In genomic region chr17:32929588-32929987, GRCh38 we compare ENCODE assay signal across 16 cellular contexts. TPM values are rescaled to one million over a fixed set of nuclear protein-coding genes. Genes with fewer than 3 reads are reported as not detected.
A peak's percentile ranks its signal among the peaks of the same experiment; 100 is the strongest.
DNase-seq lines count a peak whose midpoint lies in the region; ATAC-seq and TF ChIP-seq lines count a peak whose summit lies in the region.
"Had no signal": no experiment of that assay in that cellular context is flagged by ENCODE, and none has a peak within 500 bp of the region (broad histone marks: within the 10 kb centered on the region; RNA-seq: fewer than 3 reads in every experiment).

No MANE protein-coding gene starts in this region.

- H3K36me3 Mint-ChIP-seq in activated T-helper 2 cell treated with anti-CD3 and anti-CD28 coated beads, Interferon-gamma antibody, Interleukin-2, Interleukin-4, amounts not matched to agents 10 μg/mL and 5 μg/mL and 100 μg/mL, durations not matched to agents 14 hours and 24 hours and 36 hours (ENCODE audit: low read depth) = no peaks in the 10 kb centered on the region

- H3K14ac ChIP-seq in IMR-90 (replicated peaks; ENCODE audit: low read depth, low read length) = peak overlapping the region; percentile 96

- WGBS in IMR-90 (ENCODE audit: extremely low coverage in 2 of 2, insufficient read length in 1 of 2), 2 experiments = 14% methylated on average over 2 of the region's 2 CpGs; no CpG with 5 or more reads in 1 of the 2 experiments
- WGBS in mesendoderm (ENCODE audit: extremely low coverage, insufficient coverage, low lambda C conversion rate) = no CpG with 5 or more reads among the region's 2 CpGs
- 34% methylated on average over 2 of the region's 2 CpGs for WGBS in thyroid gland, 2 donors

- no peak overlapping the region for H2BK20ac ChIP-seq in IMR-90 (ENCODE audit: low read depth, low read length)

- TF ChIP-seq CTCF in IMR-90 (conservative IDR thresholded peaks at IDR 0.05; ENCODE audit: low read depth, low read length) (no peak), coronary artery (IDR thresholded peaks at IDR 0.05) (no peak), thyroid gland (IDR thresholded peaks at IDR 0.05) (no peak)

- H3K18ac ChIP-seq in IMR-90 (ENCODE audit: low read depth, low read length) (no peak overlapping the region; the same call in 1 of the 2 replicates), mesendoderm (ENCODE audit: low read length) (no peak overlapping the region)

- H3K4me3 Mint-ChIP-seq in activated T-helper 2 cell treated with anti-CD3 and anti-CD28 coated beads, Interferon-gamma antibody, Interleukin-2, Interleukin-4, amounts not matched to agents 10 μg/mL and 5 μg/mL and 100 μg/mL, durations not matched to agents 14 hours and 24 hours and 36 hours (ENCODE audit: low read depth) = no peak overlapping the region
- H3K4me3 Mint-ChIP-seq: activated T-helper 1 cell treated with anti-CD3 and anti-CD28 coated beads, Interleukin-12 subunit alpha, Interleukin-12 subunit beta, Interleukin-2, Interleukin-4 antibody, amounts not matched to agents 30 ng/mL and 10 ng/mL and 1 ng/mL, durations not matched to agents 14 hours and 24 hours and 36 hours; central memory CD8-positive, alpha-beta T cell had no signal

- peak overlapping the region in 1 of 2 experiments; percentile 89; a peak in 2 of 4 replicates for H4K8ac ChIP-seq in IMR-90 (ENCODE audit: low read depth in 2 of 2, low read length in 2 of 2)
- no peak overlapping the region for H4K8ac ChIP-seq in mesendoderm (ENCODE audit: low read depth, low read length)

- peaks cover 11 to 56% of the 10 kb centered on the region in 2 experiments for H3K79me1 ChIP-seq in IMR-90 (ENCODE audit: low read depth in 1 of 2, low read length in 2 of 2)
- peaks cover 20% of the 10 kb centered on the region for H3K79me1 ChIP-seq in mesendoderm (ENCODE audit: low read length)

- no peak for TF ChIP-seq RAD21 in IMR-90 (IDR thresholded peaks at IDR 0.05; ENCODE audit: low read length)

- H3K4me2 ChIP-seq in IMR-90 (ENCODE audit: low read depth, low read length) = peak overlapping the region; percentile 95
- peak overlapping the region; percentile 47 for H3K4me2 ChIP-seq in mesendoderm (ENCODE audit: low read length)

- H3K79me2 ChIP-seq in mesendoderm (ENCODE audit: control insufficient read depth, insufficient read depth, low read length) = peaks cover 8% of the 10 kb centered on the region

- H3K9ac ChIP-seq in IMR-90 (ENCODE audit: low read depth, low read length) = peak overlapping the region; percentile 98; the same call in 1 of the 2 replicates
- H3K9ac ChIP-seq in mesendoderm (ENCODE audit: low read length) = peak overlapping the region; percentile 91

- H3K36me3 ChIP-seq in IMR-90 (ENCODE audit: control insufficient read depth, insufficient read depth, low read length) (peaks cover 26% of the 10 kb centered on the region), mesendoderm (ENCODE audit: control insufficient read depth, insufficient read depth, low read length) (peaks cover 6% of the 10 kb centered on the region), thyroid gland (no peaks in the 10 kb centered on the region)

- H3K23ac ChIP-seq in IMR-90 (ENCODE audit: low read depth, low read length) (peak overlapping the region; percentile 99), mesendoderm (ENCODE audit: low read length) (no peak overlapping the region)

- H2BK5ac ChIP-seq in IMR-90 (ENCODE audit: low read depth, low read length, poor library complexity, severe bottlenecking) (no peak overlapping the region), mesendoderm (ENCODE audit: low read length) (no peak overlapping the region)

- H2AK5ac ChIP-seq in IMR-90 (ENCODE audit: low read depth, low read length) = peak overlapping the region; percentile 84; the same call in 1 of the 2 replicates
- H2AK5ac ChIP-seq in mesendoderm (ENCODE audit: low read length) = no peak overlapping the region

- in situ Hi-C loops in IMR-90 (cut with MboI; ENCODE audit: low sequenced_read_pairs) = no loop called here

- TF ChIP-seq POLR2A in IMR-90 (IDR thresholded peaks at IDR 0.05; ENCODE audit: low read depth, low read length) (no peak), thyroid gland (IDR thresholded peaks at IDR 0.05) (no peak)

- dilution Hi-C loops in IMR-90 (cut with HindIII; ENCODE audit: low sequenced_read_pairs, unreplicated experiment) = no loop called here

- H3K56ac ChIP-seq in IMR-90 (ENCODE audit: extremely low read depth, insufficient read depth, low read length) (no peak overlapping the region), mesendoderm (ENCODE audit: low read length) (peak overlapping the region; percentile 85)

- POLR2A ChIA-PET in IMR-90 (lab: Charles Lee; ENCODE audit: unreplicated experiment) = no interaction called here

- no peaks in the 10 kb centered on the region for H3K27me3 ChIP-seq in IMR-90 (ENCODE audit: control insufficient read depth, insufficient read depth, low read length)
- no peaks in the 10 kb centered on the region for H3K27me3 ChIP-seq in mesendoderm (ENCODE audit: insufficient read depth, low read length, poor library complexity)
- no peaks in the 10 kb centered on the region for H3K27me3 ChIP-seq in thyroid gland
- H3K27me3 ChIP-seq: testis had no signal

- H3K4me1 Mint-ChIP-seq in activated T-helper 2 cell treated with anti-CD3 and anti-CD28 coated beads, Interferon-gamma antibody, Interleukin-2, Interleukin-4, amounts not matched to agents 10 μg/mL and 5 μg/mL and 100 μg/mL, durations not matched to agents 14 hours and 24 hours and 36 hours (ENCODE audit: low read depth) = peaks cover 2% of the 10 kb centered on the region
- H3K4me1 Mint-ChIP-seq: central memory CD8-positive, alpha-beta T cell had no signal

- peak overlapping the region; percentile 96 for H2AK9ac ChIP-seq in IMR-90 (replicated peaks; ENCODE audit: low read depth, low read length, poor library complexity)

- H3K9me3 Mint-ChIP-seq in activated T-helper 2 cell treated with anti-CD3 and anti-CD28 coated beads, Interferon-gamma antibody, Interleukin-2, Interleukin-4, amounts not matched to agents 10 μg/mL and 5 μg/mL and 100 μg/mL, durations not matched to agents 14 hours and 24 hours and 36 hours = no peaks in the 10 kb centered on the region
- H3K9me3 Mint-ChIP-seq: activated T-helper 1 cell treated with anti-CD3 and anti-CD28 coated beads, Interleukin-12 subunit alpha, Interleukin-12 subunit beta, Interleukin-2, Interleukin-4 antibody, amounts not matched to agents 30 ng/mL and 10 ng/mL and 1 ng/mL, durations not matched to agents 14 hours and 24 hours and 36 hours; central memory CD8-positive, alpha-beta T cell had no signal

- peak overlapping the region; percentile 8 for H2AFZ ChIP-seq in IMR-90 (replicated peaks; ENCODE audit: low read length, poor library complexity)

- H3K4me1 ChIP-seq in IMR-90 (ENCODE audit: control insufficient read depth, insufficient read depth, low read length) (peaks cover 17% of the 10 kb centered on the region), mesendoderm (ENCODE audit: control insufficient read depth, low read depth, low read length) (peaks cover 9% of the 10 kb centered on the region), thyroid gland (peaks cover 10 to 12% of the 10 kb centered on the region in 2 donors)
- H3K4me1 ChIP-seq: testis had no signal

- H3K27ac Mint-ChIP-seq in activated T-helper 2 cell treated with anti-CD3 and anti-CD28 coated beads, Interferon-gamma antibody, Interleukin-2, Interleukin-4, amounts not matched to agents 10 μg/mL and 5 μg/mL and 100 μg/mL, durations not matched to agents 14 hours and 24 hours and 36 hours = no peak overlapping the region
- H3K27ac Mint-ChIP-seq: activated T-helper 1 cell treated with anti-CD3 and anti-CD28 coated beads, Interleukin-12 subunit alpha, Interleukin-12 subunit beta, Interleukin-2, Interleukin-4 antibody, amounts not matched to agents 30 ng/mL and 10 ng/mL and 1 ng/mL, durations not matched to agents 14 hours and 24 hours and 36 hours had no signal

- peaks cover 27% of the 10 kb centered on the region for H3K27me3 Mint-ChIP-seq in activated T-helper 2 cell treated with anti-CD3 and anti-CD28 coated beads, Interferon-gamma antibody, Interleukin-2, Interleukin-4, amounts not matched to agents 10 μg/mL and 5 μg/mL and 100 μg/mL, durations not matched to agents 14 hours and 24 hours and 36 hours (ENCODE audit: low read depth)

- DNase-seq in IMR-90 (no peak), coronary artery (ENCODE audit: low spot score) (no peak), mesendoderm (no peak), thyroid gland (peak; percentile 20 to 22)
- no peak for DNase-seq in activated T-helper 2 cell treated with anti-CD3 and anti-CD28 coated beads, Interferon-gamma antibody, Interleukin-2, Interleukin-4, amounts not matched to agents 10 μg/mL and 5 μg/mL and 100 μg/mL, durations not matched to agents 14 hours and 24 hours and 36 hours (ENCODE audit: low spot score)
- DNase-seq in stimulated activated CD4-positive, alpha-beta T cell treated with anti-CD3 and anti-CD28 coated beads, Interleukin-12 subunit alpha, Interleukin-12 subunit beta, amount 100 ng/mL, for 4 hours = no peak
- DNase-seq: activated CD4-positive, alpha-beta T cell treated with anti-CD3 and anti-CD28 coated beads for 4 hours; erythroblast; mucosa of descending colon; NCI-H1092 treated with DMSO at 0.1 percent for 48 hours; PC-3 had no signal

- CTCF ChIA-PET in IMR-90 (lab: Yijun Ruan, JAX) = interaction anchor here (0.6 to 2.0 kb wide), 3 partner anchors 18 to 510 kb away, joined by 3 to 7 read pairs (median 7); no protein-coding TSS in a partner anchor

- no peak overlapping the region for H2BK120ac ChIP-seq in IMR-90 (ENCODE audit: low read depth, low read length)
- H2BK120ac ChIP-seq in mesendoderm (ENCODE audit: low read depth, low read length) = no peak overlapping the region

- peak overlapping the region; percentile 29; the same call in 1 of the 2 replicates for H4K5ac ChIP-seq in IMR-90 (ENCODE audit: low read depth, low read length)
- H4K5ac ChIP-seq in mesendoderm (ENCODE audit: low read length) = no peak overlapping the region

- no TSS peak for BruUV-seq in IMR-90 (replicated peaks; lab: Mats Ljungman, UMichigan)

- H3K9me3 ChIP-seq in IMR-90 (ENCODE audit: control insufficient read depth, insufficient read depth, low read length) (no peaks in the 10 kb centered on the region), thyroid gland (no peaks in the 10 kb centered on the region)
- H3K9me3 ChIP-seq: mucosa of descending colon, testis had no signal

- no peak for ATAC-seq in IMR-90 (ENCODE audit: low read depth)
- ATAC-seq in GM19324 (IDR thresholded peaks at IDR 0.05; ENCODE audit: low FRiP score, unreplicated experiment) = no peak
- ATAC-seq: mucosa of descending colon, PC-3, right cardiac atrium had no signal

- peaks cover 9% of the 10 kb centered on the region; the same call in 1 of the 2 replicates for H4K20me1 ChIP-seq in IMR-90 (ENCODE audit: insufficient read depth, low read length)

- H3K4ac ChIP-seq in IMR-90 (ENCODE audit: low read depth, low read length) (peak overlapping the region; percentile 92), mesendoderm (ENCODE audit: low read depth, low read length) (no peak overlapping the region)

- H3K27ac ChIP-seq in IMR-90 (ENCODE audit: insufficient read depth, low read length) = peak overlapping the region; percentile 13; the same call in 1 of the 2 replicates
- H3K27ac ChIP-seq in coronary artery = no peak overlapping the region
- no peak overlapping the region for H3K27ac ChIP-seq in mesendoderm (ENCODE audit: low read depth, low read length)
- H3K27ac ChIP-seq in thyroid gland = no peak overlapping the region

- peak overlapping the region; percentile 79 for H3K4me3 ChIP-seq in IMR-90 (ENCODE audit: insufficient read depth, low read depth, low read length)
- peak overlapping the region; percentile 93 for H3K4me3 ChIP-seq in coronary artery
- no peak overlapping the region for H3K4me3 ChIP-seq in mesendoderm (ENCODE audit: low read length)
- no peak overlapping the region for H3K4me3 ChIP-seq in thyroid gland (replicated peaks in 1 of 3)

- peaks cover 28% of the 10 kb centered on the region for H3K9me1 ChIP-seq in IMR-90 (ENCODE audit: insufficient read depth, low read length)

- intact Hi-C loops in IMR-90 (cut with micrococcal nuclease) = loop anchor here (5.0 kb wide), 2 partner anchors 52 to 68 kb away; partner anchors contain the start of gene MYO1D
- intact Hi-C loops in thyroid gland (cut with DNase I) = no loop called here
- intact Hi-C loops in activated T-helper 2 cell treated with anti-CD3 and anti-CD28 coated beads, Interferon-gamma antibody, Interleukin-2, Interleukin-4, amounts not matched to agents 10 μg/mL and 5 μg/mL and 100 μg/mL, durations not matched to agents 14 hours and 24 hours and 36 hours (cut with micrococcal nuclease) = loop anchor here (2.0 kb wide), 1 partner anchor 15 kb away; no protein-coding TSS in a partner anchor

- 0 out of 2 replicates have a peak overlapping the region, but pooled peaks have one; percentile 80 for H4K91ac ChIP-seq in IMR-90 (ENCODE audit: insufficient read depth, low read depth, low read length)

- H2BK15ac ChIP-seq in IMR-90 (ENCODE audit: low read depth, low read length) (no peak overlapping the region), mesendoderm (replicated peaks; ENCODE audit: low read depth) (no peak overlapping the region)

RNA-seq across cellular contexts. Expression of gene TMEM98, which starts 1.6 kb away (rescaled TPM):
- total RNA-seq in IMR-90 (2012; rRNA removed) (129 and 173 TPM in 2 replicates), thyroid gland (100 to 1,000 TPM in 1 of 4 donors, 10 to 100 TPM in 3; 57.0 to 121 (median 74.8) TPM)
- polyA plus RNA-seq in IMR-90 (2012; rRNA removed) = 195 TPM in 2 replicates
- 288 and 315 TPM in 2 replicates for polyA plus RNA-seq in IMR-90 (2012; cell fraction: cytosol; rRNA removed)
- polyA plus RNA-seq in IMR-90 (2012; cell fraction: nucleus; rRNA removed; ENCODE audit: low replicate concordance) = 125 and 152 TPM in 2 replicates
- 38.5 TPM for polyA plus RNA-seq in mesendoderm (2013, experiment 1 of 2)
- polyA plus RNA-seq in mesendoderm (2013, experiment 2 of 2) = 42.2 TPM
- 18.8 and 19.3 TPM in 2 replicates for total RNA-seq in activated T-helper 2 cell treated with anti-CD3 and anti-CD28 coated beads, Interferon-gamma antibody, Interleukin-2, Interleukin-4, amounts not matched to agents 10 μg/mL and 5 μg/mL and 100 μg/mL, durations not matched to agents 14 hours and 24 hours and 36 hours

RNA-seq across cellular contexts. Expression of gene MYO1D, which starts 52.7 kb away (rescaled TPM):
- total RNA-seq in IMR-90 (2012; rRNA removed) (0.56 and 0.90 TPM in 2 replicates), thyroid gland (100 to 1,000 TPM in 2 of 4 donors, 10 to 100 TPM in 2; 91.9 to 143 (median 97.8) TPM)
- polyA plus RNA-seq in IMR-90 (2012; rRNA removed) = 0.63 and 0.67 TPM in 2 replicates
- polyA plus RNA-seq in IMR-90 (2012; cell fraction: cytosol; rRNA removed) = 0.41 and 0.43 TPM in 2 replicates
- 0.13 and 0.42 TPM in 2 replicates for polyA plus RNA-seq in IMR-90 (2012; cell fraction: nucleus; rRNA removed; ENCODE audit: low replicate concordance)
- polyA plus RNA-seq in mesendoderm (2013, experiment 1 of 2) = 15.4 TPM
- 15.7 TPM for polyA plus RNA-seq in mesendoderm (2013, experiment 2 of 2)
- total RNA-seq in activated T-helper 2 cell treated with anti-CD3 and anti-CD28 coated beads, Interferon-gamma antibody, Interleukin-2, Interleukin-4, amounts not matched to agents 10 μg/mL and 5 μg/mL and 100 μg/mL, durations not matched to agents 14 hours and 24 hours and 36 hours = 22.8 and 23.4 TPM in 2 replicates

Comparison
In these comparisons a context has a peak if more than half of its experiments do, and no peak if none do; other contexts are left out.
1. DNase-seq: peak in thyroid gland (2 of 2); none in IMR-90 (single experiment), coronary artery (single experiment), mesendoderm (single experiment), activated T-helper 2 cell treated with anti-CD3 and anti-CD28 coated beads, Interferon-gamma antibody, Interleukin-2, Interleukin-4, amounts not matched to agents 10 μg/mL and 5 μg/mL and 100 μg/mL, durations not matched to agents 14 hours and 24 hours and 36 hours (single experiment) and stimulated activated CD4-positive, alpha-beta T cell treated with anti-CD3 and anti-CD28 coated beads, Interleukin-12 subunit alpha, Interleukin-12 subunit beta, amount 100 ng/mL, for 4 hours (single experiment).
2. H3K4me3 ChIP-seq: peak in IMR-90 (single experiment) and coronary artery (single experiment); none in mesendoderm (single experiment) and thyroid gland (0 of 3).
3. RNA of gene MYO1D, which starts 52.7 kb away (total RNA-seq): 91.9 to 143 TPM in thyroid gland and 22.8 to 23.4 TPM in activated T-helper 2 cell treated with anti-CD3 and anti-CD28 coated beads, Interferon-gamma antibody, Interleukin-2, Interleukin-4, amounts not matched to agents 10 μg/mL and 5 μg/mL and 100 μg/mL, durations not matched to agents 14 hours and 24 hours and 36 hours; 0.56 to 0.90 TPM in IMR-90; every median in the first group is over 10 times any median in the second.